In genomic region chr19:17121736-17122293, GRCh38 we compare ENCODE assay signal across 15 cellular contexts. TPM values are rescaled to one million over a fixed set of nuclear protein-coding genes. Genes with fewer than 3 reads are reported as not detected.
DNase-seq lines count a peak whose midpoint lies in the region; ATAC-seq and TF ChIP-seq lines count a peak whose summit lies in the region.
"Had no signal": no experiment of that assay in that cellular context is flagged by ENCODE, and none has a peak within 500 bp of the region (broad histone marks: within the 10 kb centered on the region; RNA-seq: fewer than 3 reads in every experiment).

No MANE protein-coding gene starts in this region.

- intact Hi-C loops in activated CD4-positive, alpha-beta T cell treated with anti-CD3 and anti-CD28 coated beads for 36 hours (cut with DNase I, micrococcal nuclease) = no loop called here

- in situ Hi-C loops in astrocyte of the cerebellum (cut with HindIII; ENCODE audit: low sequenced_read_pairs) = no loop called here

- peaks cover 31% of the 10 kb centered on the region for H3K4me1 Mint-ChIP-seq in activated CD4-positive, alpha-beta T cell treated with anti-CD3 and anti-CD28 coated beads for 36 hours

- CTCF ChIA-PET in activated CD4-positive, alpha-beta T cell treated with anti-CD3 and anti-CD28 coated beads for 36 hours (lab: Charles Lee) = interaction anchor here (0.6 to 1.0 kb wide), 3 partner anchors 22 to 1439 kb away, joined by 3 read pairs; no protein-coding TSS in a partner anchor

- peaks cover 81% of the 10 kb centered on the region for H3K79me2 ChIP-seq in osteoblast (ENCODE audit: insufficient read depth, low read length)

- no peak overlapping the region for H2AFZ ChIP-seq in osteoblast (ENCODE audit: low read length)
- H2AFZ ChIP-seq: neural progenitor cell had no signal

- H3K36me3 Mint-ChIP-seq in activated CD4-positive, alpha-beta T cell treated with anti-CD3 and anti-CD28 coated beads for 36 hours (ENCODE audit: low read depth) = peaks cover 17% of the 10 kb centered on the region

- no peaks in the 10 kb centered on the region for H3K27me3 Mint-ChIP-seq in activated CD4-positive, alpha-beta T cell treated with anti-CD3 and anti-CD28 coated beads for 36 hours

- H3K4me2 ChIP-seq in osteoblast (ENCODE audit: insufficient read depth, low read length) = no peak overlapping the region
- H3K4me2 ChIP-seq: neural progenitor cell had no signal

- DNase-seq in activated CD4-positive, alpha-beta T cell treated with anti-CD3 and anti-CD28 coated beads for 36 hours = peak; percentile 16
- no peak for DNase-seq in activated CD4-positive, alpha-beta T cell treated with anti-CD3 and anti-CD28 coated beads, Interleukin-2, amount 50 U/mL, for 4 hours
- DNase-seq in astrocyte of the cerebellum (ENCODE audit: low read depth) (peak; percentile 69), osteoblast (ENCODE audit: insufficient read length, low spot score, missing footprints) (peak; percentile 83), NCI-H2081 treated with DMSO at 0.1 percent for 48 hours (lab: John Stamatoyannopoulos, UW) (no peak)
- DNase-seq: anterior cingulate cortex, HCEC 1CT, NCI-H69, spleen, upper lobe of right lung had no signal

- TF ChIP-seq CTCF in astrocyte of the cerebellum (IDR thresholded peaks at IDR 0.05; ENCODE audit: low read depth, low read length, missing control alignments) (no peak), osteoblast (IDR thresholded peaks at IDR 0.05; ENCODE audit: extremely low read depth, low read depth, low read length) (no peak)

- H3K36me3 ChIP-seq in osteoblast (ENCODE audit: insufficient read depth, low read length) = peaks cover 22% of the 10 kb centered on the region
- H3K36me3 ChIP-seq: neural progenitor cell had no signal

- H3K9me3 Mint-ChIP-seq in activated CD4-positive, alpha-beta T cell treated with anti-CD3 and anti-CD28 coated beads for 36 hours (ENCODE audit: low read depth) = no peaks in the 10 kb centered on the region
- H3K9me3 Mint-ChIP-seq: neural progenitor cell had no signal

- TF ChIP-seq POLR2A in GM18505 (IDR thresholded peaks at IDR 0.05; ENCODE audit: borderline replicate concordance, extremely low read depth, insufficient read depth, insufficient read length) = peak; percentile 8

- H3K27ac Mint-ChIP-seq in activated CD4-positive, alpha-beta T cell treated with anti-CD3 and anti-CD28 coated beads for 36 hours = peak overlapping the region; percentile 12
- H3K27ac Mint-ChIP-seq: neural progenitor cell had no signal

- peaks cover 39% of the 10 kb centered on the region for H3K4me1 ChIP-seq in osteoblast (ENCODE audit: insufficient read depth, low read length)
- H3K4me1 ChIP-seq: neural progenitor cell had no signal

- peaks cover 7% of the 10 kb centered on the region for H4K20me1 ChIP-seq in osteoblast (ENCODE audit: insufficient read depth, low read length)

- H3K4me3 Mint-ChIP-seq in activated CD4-positive, alpha-beta T cell treated with anti-CD3 and anti-CD28 coated beads for 36 hours = no peak overlapping the region
- H3K4me3 Mint-ChIP-seq: neural progenitor cell had no signal

- ATAC-seq in activated CD4-positive, alpha-beta T cell treated with anti-CD3 and anti-CD28 coated beads for 36 hours = no peak
- ATAC-seq in GM18505 (IDR thresholded peaks at IDR 0.05; ENCODE audit: unreplicated experiment) (no peak), GM18498 (IDR thresholded peaks at IDR 0.05; ENCODE audit: unreplicated experiment) (no peak), GM21825 (IDR thresholded peaks at IDR 0.05; ENCODE audit: unreplicated experiment) (no peak)
- ATAC-seq: upper lobe of right lung had no signal

- H3K27ac ChIP-seq in osteoblast (ENCODE audit: low read depth, low read length) = peak overlapping the region; percentile 81
- H3K27ac ChIP-seq: 22Rv1, neural progenitor cell, upper lobe of right lung had no signal

- no peaks in the 10 kb centered on the region for H3K9me3 ChIP-seq in osteoblast (ENCODE audit: low read depth, low read length)
- H3K9me3 ChIP-seq: upper lobe of right lung had no signal

- H3K4me3 ChIP-seq in astrocyte of the cerebellum (ENCODE audit: low read depth, low read length) (no peak overlapping the region), osteoblast (ENCODE audit: insufficient read depth, low read length) (no peak overlapping the region)
- H3K4me3 ChIP-seq: neural progenitor cell, spleen, upper lobe of right lung had no signal

- no peaks in the 10 kb centered on the region for H3K27me3 ChIP-seq in osteoblast (ENCODE audit: insufficient read depth, low read length)
- H3K27me3 ChIP-seq: neural progenitor cell, spleen, upper lobe of right lung had no signal

- POLR2A ChIA-PET in activated CD4-positive, alpha-beta T cell treated with anti-CD3 and anti-CD28 coated beads for 36 hours (lab: Charles Lee) = no interaction called here

RNA-seq across cellular contexts. Expression of gene MYO9B, which starts 46.2 kb away (rescaled TPM):
- 10 to 100 TPM; 90.3 to 98.5 TPM for total RNA-seq in activated CD4-positive, alpha-beta T cell treated with anti-CD3 and anti-CD28 coated beads for 36 hours
- 86.9 and 96.6 TPM in 2 replicates for total RNA-seq in osteoblast

RNA-seq across cellular contexts. Expression of gene HAUS8, which starts 46.6 kb away (rescaled TPM):
- total RNA-seq in activated CD4-positive, alpha-beta T cell treated with anti-CD3 and anti-CD28 coated beads for 36 hours = 10 to 100 TPM; 32.6 to 41.7 TPM
- total RNA-seq in osteoblast = 1.8 and 2.1 TPM in 2 replicates

Comparison
In these comparisons a context has a peak if more than half of its experiments do, and no peak if none do; other contexts are left out.
1. DNase-seq: peak in activated CD4-positive, alpha-beta T cell treated with anti-CD3 and anti-CD28 coated beads for 36 hours (single experiment), astrocyte of the cerebellum (single experiment) and osteoblast (single experiment); none in activated CD4-positive, alpha-beta T cell treated with anti-CD3 and anti-CD28 coated beads, Interleukin-2, amount 50 U/mL, for 4 hours (0 of 2) and NCI-H2081 treated with DMSO at 0.1 percent for 48 hours (single experiment).
2. RNA of gene HAUS8, which starts 46.6 kb away (total RNA-seq): 32.6 to 41.7 TPM in activated CD4-positive, alpha-beta T cell treated with anti-CD3 and anti-CD28 coated beads for 36 hours; 1.8 to 2.1 TPM in osteoblast; every median in the first group is over 10 times any median in the second.